ENCODE assay signal across 8 cellular contexts in genomic region chr2:61017003-61017555, GRCh38. TPM values are rescaled to one million over a fixed set of nuclear protein-coding genes. Genes with fewer than 3 reads are reported as not detected.
DNase-seq lines count a peak whose midpoint lies in the region; ATAC-seq and TF ChIP-seq lines count a peak whose summit lies in the region.

No MANE protein-coding gene starts in this region.

- peak; percentile 39 to 64 (median 57) for DNase-seq in CD4-positive, alpha-beta T cell
- peak; percentile 59 for DNase-seq in NCI-H774 (lab: John Stamatoyannopoulos, UW)
- peak; percentile 80 for DNase-seq in activated CD8-positive, alpha-beta T cell treated with anti-CD3 and anti-CD28 coated beads, Interleukin-2, amount 10 ng/mL, durations not matched to agents 7 days and 5 days
- DNase-seq in effector memory CD4-positive, alpha-beta T cell, result peak; percentile 43 to 58 (median 52)
- peak; percentile 87 for DNase-seq in medulla oblongata (ENCODE audit: extremely low spot score)
- DNase-seq in stimulated activated CD8-positive, alpha-beta memory T cell treated with anti-CD3 and anti-CD28 coated beads, Interleukin-12 subunit alpha, Interleukin-12 subunit beta, amount 100 ng/mL, for 1 hour (ENCODE audit: low read depth), result peak; percentile 52

- no peaks in the 10 kb centered on the region for H3K9me3 ChIP-seq in CD4-positive, alpha-beta T cell (ENCODE audit: control insufficient read depth, low read length)
- no peaks in the 10 kb centered on the region for H3K9me3 ChIP-seq in effector memory CD4-positive, alpha-beta T cell (ENCODE audit: control insufficient read depth, low read length)

- no peak for TF ChIP-seq CTCF in CD4-positive, alpha-beta T cell (IDR thresholded peaks at IDR 0.05)

- H3K27ac Mint-ChIP-seq in CD4-positive, alpha-beta T cell, result peak overlapping the region; percentile 89
- peak overlapping the region; percentile 97 for H3K27ac Mint-ChIP-seq in activated CD8-positive, alpha-beta T cell treated with anti-CD3 and anti-CD28 coated beads, Interleukin-2, amount 10 ng/mL, durations not matched to agents 7 days and 5 days

- POLR2A ChIA-PET in CD4-positive, alpha-beta T cell (lab: Charles Lee), result interaction anchor here (1.2 to 2.4 kb wide), 5 partner anchors 10 to 261 kb away, joined by 3 to 11 read pairs (median 7); partner anchors contain the start of genes PAPOLG and REL
- POLR2A ChIA-PET in activated CD8-positive, alpha-beta T cell treated with anti-CD3 and anti-CD28 coated beads, Interleukin-2, amount 10 ng/mL, durations not matched to agents 7 days and 5 days (lab: Charles Lee), result interaction anchor here (0.9 to 1.1 kb wide), 3 partner anchors 52 to 521 kb away, joined by 3 read pairs; partner anchors contain the start of genes REL and XPO1

- no peaks in the 10 kb centered on the region for H3K9me3 Mint-ChIP-seq in CD4-positive, alpha-beta T cell
- H3K9me3 Mint-ChIP-seq in activated CD8-positive, alpha-beta T cell treated with anti-CD3 and anti-CD28 coated beads, Interleukin-2, amount 10 ng/mL, durations not matched to agents 7 days and 5 days (ENCODE audit: insufficient read depth), result no peaks in the 10 kb centered on the region

- H3K27me3 ChIP-seq in CD4-positive, alpha-beta T cell (ENCODE audit: control insufficient read depth, insufficient read depth, low read length), result no peaks in the 10 kb centered on the region
- no peaks in the 10 kb centered on the region for H3K27me3 ChIP-seq in effector memory CD4-positive, alpha-beta T cell (replicated peaks; ENCODE audit: control insufficient read depth, insufficient read depth, low read length, poor library complexity, severe bottlenecking)

- no peaks in the 10 kb centered on the region for H3K36me3 ChIP-seq in effector memory CD4-positive, alpha-beta T cell (ENCODE audit: control insufficient read depth, insufficient read depth, low read length)

- peak; percentile 73 for ATAC-seq in CD4-positive, alpha-beta T cell (ENCODE audit: poor library complexity)
- ATAC-seq in GM19397 (IDR thresholded peaks at IDR 0.05; ENCODE audit: unreplicated experiment) (peak; percentile 64), HG03565 (IDR thresholded peaks at IDR 0.05; ENCODE audit: unreplicated experiment) (peak; percentile 40)
- ATAC-seq in activated CD8-positive, alpha-beta T cell treated with anti-CD3 and anti-CD28 coated beads, Interleukin-2, amount 10 ng/mL, durations not matched to agents 7 days and 5 days, result peak; percentile 80

- intact Hi-C loops in CD4-positive, alpha-beta T cell (cut with DNase I, micrococcal nuclease), result loop anchor here (1.0 to 10.0 kb wide), 4 partner anchors 48 to 130 kb away; partner anchors contain the start of gene SANBR (in 2 of the 2)

- no peaks in the 10 kb centered on the region for H3K27me3 Mint-ChIP-seq in CD4-positive, alpha-beta T cell
- H3K27me3 Mint-ChIP-seq in activated CD8-positive, alpha-beta T cell treated with anti-CD3 and anti-CD28 coated beads, Interleukin-2, amount 10 ng/mL, durations not matched to agents 7 days and 5 days (ENCODE audit: low read depth), result no peaks in the 10 kb centered on the region

- H3K4me1 ChIP-seq in effector memory CD4-positive, alpha-beta T cell (ENCODE audit: control insufficient read depth, insufficient read depth, low read length, poor library complexity, severe bottlenecking), result peaks cover 10% of the 10 kb centered on the region

- peaks cover 29% of the 10 kb centered on the region for H3K36me3 Mint-ChIP-seq in CD4-positive, alpha-beta T cell (ENCODE audit: low read depth)
- peaks cover 18% of the 10 kb centered on the region for H3K36me3 Mint-ChIP-seq in activated CD8-positive, alpha-beta T cell treated with anti-CD3 and anti-CD28 coated beads, Interleukin-2, amount 10 ng/mL, durations not matched to agents 7 days and 5 days (ENCODE audit: low read depth)

- peak overlapping the region; percentile 85 for H3K27ac ChIP-seq in CD4-positive, alpha-beta T cell (ENCODE audit: low read depth, low read length)
- H3K27ac ChIP-seq in effector memory CD4-positive, alpha-beta T cell (ENCODE audit: insufficient read depth, low read length, poor library complexity, severe bottlenecking), result peak overlapping the region; percentile 77

- H3K4me1 Mint-ChIP-seq in CD4-positive, alpha-beta T cell (ENCODE audit: low read depth), result peaks cover 47% of the 10 kb centered on the region
- peaks cover 43% of the 10 kb centered on the region for H3K4me1 Mint-ChIP-seq in activated CD8-positive, alpha-beta T cell treated with anti-CD3 and anti-CD28 coated beads, Interleukin-2, amount 10 ng/mL, durations not matched to agents 7 days and 5 days (ENCODE audit: low read depth)

- H3K4me3 Mint-ChIP-seq in CD4-positive, alpha-beta T cell, result peak overlapping the region; percentile 100
- H3K4me3 Mint-ChIP-seq in activated CD8-positive, alpha-beta T cell treated with anti-CD3 and anti-CD28 coated beads, Interleukin-2, amount 10 ng/mL, durations not matched to agents 7 days and 5 days, result peak overlapping the region; percentile 99

- H3K4me3 ChIP-seq in effector memory CD4-positive, alpha-beta T cell (ENCODE audit: insufficient read depth, low read depth, low read length, poor library complexity, severe bottlenecking), result peak overlapping the region; percentile 93

- CTCF ChIA-PET in CD4-positive, alpha-beta T cell (lab: Charles Lee), result interaction anchor here (2.0 kb wide), 1 partner anchor 212 kb away, joined by 4 read pairs; no protein-coding TSS in a partner anchor
- CTCF ChIA-PET in activated CD8-positive, alpha-beta T cell treated with anti-CD3 and anti-CD28 coated beads, Interleukin-2, amount 10 ng/mL, durations not matched to agents 7 days and 5 days (lab: Charles Lee), result interaction anchor here (1.0 kb wide), 1 partner anchor 261 kb away, joined by 3 read pairs; the partner anchor contains the start of gene PAPOLG

RNA-seq across cellular contexts. Expression of gene PEX13, which starts 0.4 kb away (rescaled TPM):
- total RNA-seq in CD4-positive, alpha-beta T cell, result 10 to 100 TPM in 1 of 2 experiments, 1 to 10 TPM in 1; 8.6 to 12.2 TPM
- total RNA-seq in activated CD8-positive, alpha-beta T cell treated with anti-CD3 and anti-CD28 coated beads, Interleukin-2, amount 10 ng/mL, durations not matched to agents 7 days and 5 days, result 10 to 100 TPM; 15.5 to 18.6 TPM

RNA-seq across cellular contexts. Expression of gene PUS10, which starts 1.0 kb away (rescaled TPM):
- 1 to 10 TPM; 2.0 to 2.6 TPM for total RNA-seq in CD4-positive, alpha-beta T cell
- total RNA-seq in activated CD8-positive, alpha-beta T cell treated with anti-CD3 and anti-CD28 coated beads, Interleukin-2, amount 10 ng/mL, durations not matched to agents 7 days and 5 days, result 1 to 10 TPM; 7.3 to 7.7 TPM

RNA-seq across cellular contexts. Expression of gene SANBR, which starts 48.6 kb away (rescaled TPM):
- 1 to 10 TPM; 1.1 to 1.3 TPM for total RNA-seq in CD4-positive, alpha-beta T cell
- total RNA-seq in activated CD8-positive, alpha-beta T cell treated with anti-CD3 and anti-CD28 coated beads, Interleukin-2, amount 10 ng/mL, durations not matched to agents 7 days and 5 days, result 10 to 100 TPM in 1 of 2 experiments, 1 to 10 TPM in 1; 8.9 to 10.2 TPM

Comparison
In these comparisons a context has a peak if more than half of its experiments do, and no peak if none do; other contexts are left out.
1. Peak in every context shown above with its lines: DNase-seq, ATAC-seq, H3K4me3 ChIP-seq and H3K27ac ChIP-seq.
2. RNA of gene SANBR, which starts 48.6 kb away (total RNA-seq): 8.9 to 10.2 TPM in activated CD8-positive, alpha-beta T cell treated with anti-CD3 and anti-CD28 coated beads, Interleukin-2, amount 10 ng/mL, durations not matched to agents 7 days and 5 days; 1.1 to 1.3 TPM in CD4-positive, alpha-beta T cell; every median in the first group is over 4 times any median in the second.